Comparison of ENCODE assay signal across 16 cellular contexts in the genomic region with DNA sequence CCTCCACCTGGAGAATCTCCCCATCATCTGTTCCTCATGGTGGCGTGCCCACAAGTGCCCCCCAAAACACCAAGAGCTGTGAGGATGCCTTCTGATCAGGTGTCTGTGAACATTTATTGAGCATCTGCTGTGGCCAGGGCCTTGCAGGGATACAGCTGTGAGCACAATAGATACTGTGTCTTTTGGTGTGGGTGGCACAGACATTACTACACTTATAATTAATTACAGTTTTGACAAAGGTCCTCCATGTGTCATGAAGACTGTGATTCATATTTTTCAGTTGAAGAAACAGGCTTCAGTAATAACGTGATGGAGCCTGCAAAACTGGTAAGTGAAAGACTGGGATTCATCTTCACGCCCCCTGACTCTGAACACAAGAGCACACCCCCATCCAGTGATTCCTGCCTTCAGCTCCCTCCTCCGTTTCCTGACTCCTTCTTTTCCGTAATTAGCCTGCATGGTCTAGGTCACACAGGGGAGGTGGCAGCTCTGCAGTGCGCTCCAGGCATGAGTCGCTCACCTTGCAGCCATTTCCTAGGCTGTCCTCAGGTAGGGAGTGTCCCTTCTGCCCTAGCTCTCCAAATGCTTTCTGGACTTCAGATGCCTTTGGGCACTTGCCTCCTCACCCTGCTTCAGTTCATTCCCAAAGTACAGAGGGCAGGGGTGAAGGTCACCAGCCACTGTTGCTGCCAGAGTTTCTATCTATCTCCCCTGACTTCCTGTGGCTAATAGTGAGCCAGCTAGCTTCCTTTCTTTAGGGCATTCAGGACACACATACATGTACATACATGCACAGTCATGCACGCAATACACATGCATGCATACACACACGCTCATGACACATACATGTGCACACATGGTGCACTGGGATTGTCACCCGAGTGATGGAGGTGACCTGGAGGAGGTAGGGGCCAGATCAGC.
"Had no signal": no experiment of that assay in that cellular context is flagged by ENCODE, and none has a peak within 500 bp of the region (broad histone marks: within the 10 kb centered on the region; RNA-seq: fewer than 3 reads in every experiment).

No MANE protein-coding gene starts in this region.

- H3K27ac Mint-ChIP-seq: activated CD8-positive, alpha-beta T cell treated with anti-CD3 and anti-CD28 coated beads for 36 hours; activated T-helper 2 cell treated with anti-CD3 and anti-CD28 coated beads, Interferon-gamma antibody, Interleukin-2, Interleukin-4, amounts not matched to agents 10 μg/mL and 5 μg/mL and 100 μg/mL, durations not matched to agents 14 hours and 24 hours and 36 hours; endodermal cell had no signal

- H3K4me3 Mint-ChIP-seq: activated CD8-positive, alpha-beta T cell treated with anti-CD3 and anti-CD28 coated beads for 36 hours; brain; endodermal cell had no signal

- H3K9me3 Mint-ChIP-seq: activated CD8-positive, alpha-beta T cell treated with anti-CD3 and anti-CD28 coated beads for 36 hours; activated T-helper 2 cell treated with anti-CD3 and anti-CD28 coated beads, Interferon-gamma antibody, Interleukin-2, Interleukin-4, amounts not matched to agents 10 μg/mL and 5 μg/mL and 100 μg/mL, durations not matched to agents 14 hours and 24 hours and 36 hours; brain; endodermal cell had no signal

- H3K4me3 ChIP-seq: esophagus squamous epithelium, heart right ventricle, SJCRH30, smooth muscle cell, thyroid gland had no signal

- H3K9me3 ChIP-seq: esophagus squamous epithelium, heart right ventricle, SJCRH30, thyroid gland had no signal

- DNase-seq: activated CD4-positive, alpha-beta T cell treated with anti-CD3 and anti-CD28 coated beads for 1 hour; activated CD8-positive, alpha-beta T cell treated with anti-CD3 and anti-CD28 coated beads for 36 hours; activated naive CD4-positive, alpha-beta T cell treated with anti-CD3 and anti-CD28 coated beads, Interleukin-2, amount 50 U/mL, for 16 hours; amygdala; cerebellar nuclear complex; endodermal cell; esophagus squamous epithelium; foreskin fibroblast; heart right ventricle; SJCRH30; thyroid gland had no signal

- H3K27me3 Mint-ChIP-seq: activated CD8-positive, alpha-beta T cell treated with anti-CD3 and anti-CD28 coated beads for 36 hours had no signal

- H3K27ac ChIP-seq: esophagus squamous epithelium, heart right ventricle, parathyroid adenoma, SJCRH30, thyroid gland had no signal

- H3K36me3 ChIP-seq: esophagus squamous epithelium, heart right ventricle, SJCRH30, thyroid gland had no signal

- ATAC-seq: activated CD8-positive, alpha-beta T cell treated with anti-CD3 and anti-CD28 coated beads for 36 hours; heart right ventricle had no signal

- H3K27me3 ChIP-seq: esophagus squamous epithelium, heart right ventricle, SJCRH30, thyroid gland had no signal

- FAIRE-seq: islet of Langerhans had no signal

- H3K4me1 ChIP-seq: parathyroid adenoma had no signal
